Comparison of ENCODE assay signal across 17 cellular contexts in the genomic region with DNA sequence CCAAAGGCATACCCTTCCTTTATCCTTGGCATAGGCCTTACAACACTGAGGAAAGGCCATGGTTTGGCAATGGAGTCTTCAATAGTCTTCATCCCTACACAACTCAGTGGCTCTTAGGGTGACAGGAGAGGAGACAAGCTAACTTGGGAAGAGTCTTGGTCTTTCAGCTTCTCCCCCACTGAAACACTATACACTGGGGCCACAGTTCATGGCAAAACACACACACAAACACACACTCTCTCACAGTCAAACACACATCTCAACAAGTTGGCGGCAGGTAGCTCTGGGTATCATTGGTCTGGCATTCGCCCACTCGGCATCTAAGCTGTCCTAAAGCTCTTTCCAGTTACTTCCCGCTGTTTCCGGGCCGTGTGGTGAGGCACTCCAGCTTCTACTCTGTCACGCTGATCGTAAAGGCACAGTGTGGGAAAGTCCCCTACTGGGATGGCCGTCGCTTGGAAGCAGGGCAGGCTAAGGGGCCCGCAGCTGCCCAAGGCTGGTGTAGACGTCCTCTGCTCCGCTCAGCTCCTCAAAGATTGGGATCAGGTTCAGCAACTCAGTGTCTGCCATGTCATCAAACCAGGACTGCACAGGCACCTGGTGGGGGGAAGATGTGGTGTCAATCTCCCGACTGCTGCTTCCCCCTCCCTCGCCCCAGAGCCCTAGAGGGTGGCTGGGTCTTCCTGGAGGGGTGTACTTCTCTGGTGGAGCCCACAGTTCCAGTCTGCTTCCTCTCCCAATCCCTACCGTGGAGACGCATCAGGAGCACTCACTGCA. TPM values are rescaled to one million over a fixed set of nuclear protein-coding genes. Genes with fewer than 3 reads are reported as not detected.
DNase-seq lines count a peak whose midpoint lies in the region; ATAC-seq and TF ChIP-seq lines count a peak whose summit lies in the region.
"Had no signal": no experiment of that assay in that cellular context is flagged by ENCODE, and none has a peak within 500 bp of the region (broad histone marks: within the 10 kb centered on the region; RNA-seq: fewer than 3 reads in every experiment).

No MANE protein-coding gene starts in this region.

- no peak overlapping the region for H3K18ac ChIP-seq in mesenchymal stem cell (ENCODE audit: low read depth in 1 of 2, low read length in 2 of 2)

- no peak for DNase-seq in right atrium auricular region (ENCODE audit: low spot score)
- no peak for DNase-seq in cardiac septum (ENCODE audit: low spot score)
- DNase-seq in ascending aorta (ENCODE audit: low spot score in 2 of 2): no peak
- DNase-seq in mesenchymal stem cell: no peak
- DNase-seq in upper lobe of left lung: no peak
- DNase-seq in activated gamma-delta T cell treated with Interleukin-2 at 50 U/mL for 16 hours: no peak
- no peak for DNase-seq in NCI-H1417 (lab: John Stamatoyannopoulos, UW)
- DNase-seq in iPS-NIHi7 (ENCODE audit: extremely low spot score): no peak
- DNase-seq: GF-D8, head of caudate nucleus, kidney, MG63, NCI-H1694, occipital lobe, RPMI8226, SW 1271 had no signal

- H3K27ac ChIP-seq in right atrium auricular region: peak overlapping the region; percentile 56 to 58
- H3K27ac ChIP-seq in ascending aorta: peak overlapping the region; percentile 15 to 38
- no peak overlapping the region for H3K27ac ChIP-seq in mesenchymal stem cell (ENCODE audit: low read length, poor library complexity, severe bottlenecking)
- H3K27ac ChIP-seq in upper lobe of left lung: peak overlapping the region; percentile 55 to 84 (median 74)
- H3K27ac ChIP-seq: VCaP had no signal

- H2BK5ac ChIP-seq in mesenchymal stem cell (ENCODE audit: low read depth, low read length, poor library complexity, severe bottlenecking): no peak overlapping the region

- no peak overlapping the region for H3K4ac ChIP-seq in mesenchymal stem cell (ENCODE audit: low read depth in 1 of 2, low read length in 2 of 2)

- intact Hi-C loops in cardiac septum (cut with DNase I): no loop called here
- intact Hi-C loops in ascending aorta (cut with DNase I): no loop called here

- H4K8ac ChIP-seq in mesenchymal stem cell (ENCODE audit: low read length): peak overlapping the region; percentile 10

- WGBS in mesenchymal stem cell: 99% methylated on average over 17 of the region's 17 CpGs
- WGBS in upper lobe of left lung, 2 donors: 83 to 85% methylated on average over 10 to 17 of the region's 17 CpGs

- H3K9me3 ChIP-seq in right atrium auricular region (no peaks in the 10 kb centered on the region), ascending aorta (no peaks in the 10 kb centered on the region), mesenchymal stem cell (ENCODE audit: control insufficient read depth, low read length) (no peaks in the 10 kb centered on the region), upper lobe of left lung (no peaks in the 10 kb centered on the region)
- H3K9me3 ChIP-seq: MG63 had no signal

- peaks cover 0 to 41% of the 10 kb centered on the region in 2 donors for H3K4me1 ChIP-seq in right atrium auricular region
- H3K4me1 ChIP-seq in ascending aorta: peaks cover 0 to 4% of the 10 kb centered on the region in 2 donors
- no peaks in the 10 kb centered on the region for H3K4me1 ChIP-seq in mesenchymal stem cell (ENCODE audit: control insufficient read depth, insufficient read depth, low read depth, low read length)
- peaks cover 38 to 70% (median 49%) of the 10 kb centered on the region in 4 donors for H3K4me1 ChIP-seq in upper lobe of left lung

- H3K9ac ChIP-seq in mesenchymal stem cell (ENCODE audit: low read length): no peak overlapping the region

- no peak for TF ChIP-seq POLR2A in upper lobe of left lung (IDR thresholded peaks at IDR 0.05)

- no peak for ATAC-seq in upper lobe of left lung (ENCODE audit: low FRiP score in 2 of 2)

- no peak overlapping the region for H2BK120ac ChIP-seq in mesenchymal stem cell (ENCODE audit: low read depth, low read length)

- H2AK5ac ChIP-seq in mesenchymal stem cell (ENCODE audit: low read length, severe bottlenecking): no peak overlapping the region

- H3K14ac ChIP-seq in mesenchymal stem cell (ENCODE audit: low read length in 2 of 2): no peak overlapping the region

- TF ChIP-seq EP300 in upper lobe of left lung (IDR thresholded peaks at IDR 0.05): no peak

- H3K4me3 ChIP-seq in right atrium auricular region: no peak overlapping the region
- no peak overlapping the region for H3K4me3 ChIP-seq in ascending aorta
- H3K4me3 ChIP-seq in mesenchymal stem cell (ENCODE audit: insufficient read depth in 1 of 2, low read depth in 1 of 2, low read length in 2 of 2): no peak overlapping the region
- H3K4me3 ChIP-seq in upper lobe of left lung: no peak overlapping the region
- H3K4me3 ChIP-seq: MG63 had no signal

- peaks cover 56% of the 10 kb centered on the region for H3K79me1 ChIP-seq in mesenchymal stem cell (replicated peaks; ENCODE audit: low read length, poor library complexity, severe bottlenecking)

- no peak overlapping the region for H2BK12ac ChIP-seq in mesenchymal stem cell (ENCODE audit: low read length in 2 of 2)

- no peak overlapping the region for H2BK15ac ChIP-seq in mesenchymal stem cell (ENCODE audit: low read depth, poor library complexity, severe bottlenecking)

- peaks cover 100% of the 10 kb centered on the region for H3K36me3 ChIP-seq in right atrium auricular region
- peaks cover 83 to 94% of the 10 kb centered on the region in 2 donors for H3K36me3 ChIP-seq in ascending aorta
- peaks cover 90 to 99% of the 10 kb centered on the region in 2 experiments for H3K36me3 ChIP-seq in mesenchymal stem cell (ENCODE audit: control insufficient read depth in 1 of 2, insufficient read depth in 2 of 2, low read depth in 1 of 2, low read length in 2 of 2)
- peaks cover 66 to 99% (median 88%) of the 10 kb centered on the region in 4 donors for H3K36me3 ChIP-seq in upper lobe of left lung

- no peak overlapping the region for H4K91ac ChIP-seq in mesenchymal stem cell (ENCODE audit: low read length)

- no peak overlapping the region for H3K23ac ChIP-seq in mesenchymal stem cell (ENCODE audit: low read length in 2 of 2)

- no peak overlapping the region for H3K4me2 ChIP-seq in mesenchymal stem cell (ENCODE audit: low read length, poor library complexity, severe bottlenecking)

- no peak overlapping the region for H2AFZ ChIP-seq in mesenchymal stem cell (ENCODE audit: low read depth, low read length)

- H3K27me3 ChIP-seq in right atrium auricular region: no peaks in the 10 kb centered on the region
- no peaks in the 10 kb centered on the region for H3K27me3 ChIP-seq in ascending aorta
- H3K27me3 ChIP-seq in mesenchymal stem cell (ENCODE audit: control insufficient read depth in 1 of 2, insufficient read depth in 1 of 2, low read length in 2 of 2): no peaks in the 10 kb centered on the region
- no peaks in the 10 kb centered on the region for H3K27me3 ChIP-seq in upper lobe of left lung
- H3K27me3 ChIP-seq: MG63 had no signal

- TF ChIP-seq CTCF in right atrium auricular region (IDR thresholded peaks at IDR 0.05) (no peak), ascending aorta (IDR thresholded peaks at IDR 0.05) (no peak), upper lobe of left lung (IDR thresholded peaks at IDR 0.05) (no peak)

RNA-seq across cellular contexts. Expression of a gene that starts 4.8 kb away (rescaled TPM):
- 1 to 10 TPM; 1.3 to 2.6 TPM for total RNA-seq in right atrium auricular region
- 3.5 TPM for total RNA-seq in cardiac septum
- total RNA-seq in ascending aorta: 6.4 TPM
- polyA plus RNA-seq in mesenchymal stem cell (2013, experiment 1 of 2): 1.6 TPM
- polyA plus RNA-seq in mesenchymal stem cell (2013, experiment 2 of 2): 1.8 TPM
- 10 to 100 TPM in 3 of 6 donors, 1 to 10 TPM in 3; 4.9 to 57.6 (median 8.7) TPM for total RNA-seq in upper lobe of left lung

RNA-seq across cellular contexts. Expression of a gene that starts 23.2 kb away (rescaled TPM):
- 100 to 1,000 TPM in 1 of 2 donors, 10 to 100 TPM in 1; 67.6 to 105 TPM for total RNA-seq in right atrium auricular region
- total RNA-seq in cardiac septum: 89.2 TPM
- 129 TPM for total RNA-seq in ascending aorta
- polyA plus RNA-seq in mesenchymal stem cell (2013, experiment 1 of 2): 136 TPM
- 129 TPM for polyA plus RNA-seq in mesenchymal stem cell (2013, experiment 2 of 2)
- total RNA-seq in upper lobe of left lung: 100 to 1,000 TPM; 153 to 226 (median 175) TPM

RNA-seq across cellular contexts. Expression of a gene that starts 40.7 kb away (rescaled TPM):
- total RNA-seq in right atrium auricular region (10 to 100 TPM; 20.0 to 23.2 TPM), cardiac septum (47.7 TPM), ascending aorta (46.8 TPM), upper lobe of left lung (10 to 100 TPM in 4 of 6 donors, 1 to 10 TPM in 2; 5.0 to 34.0 (median 22.8) TPM)
- polyA plus RNA-seq in mesenchymal stem cell (2013, experiment 1 of 2): 24.5 TPM
- polyA plus RNA-seq in mesenchymal stem cell (2013, experiment 2 of 2): 25.4 TPM

RNA-seq across cellular contexts. Expression of a gene that starts 50.9 kb away (rescaled TPM):
- total RNA-seq in right atrium auricular region (1 to 10 TPM; 1.9 to 3.6 TPM), cardiac septum (1.6 TPM), ascending aorta (2.1 TPM), upper lobe of left lung (10 to 100 TPM in 2 of 6 donors, 1 to 10 TPM in 4; 4.2 to 18.3 (median 6.4) TPM)
- 6.7 TPM for polyA plus RNA-seq in mesenchymal stem cell (2013, experiment 1 of 2)
- polyA plus RNA-seq in mesenchymal stem cell (2013, experiment 2 of 2): 6.8 TPM

RNA-seq across cellular contexts. Expression of a gene that starts 51.4 kb away (rescaled TPM):
- total RNA-seq in right atrium auricular region: 1 to 10 TPM; 1.5 to 8.5 TPM
- total RNA-seq in cardiac septum: 13.3 TPM
- 29.8 TPM for total RNA-seq in ascending aorta
- polyA plus RNA-seq in mesenchymal stem cell (2013, experiment 1 of 2): 8.6 TPM
- polyA plus RNA-seq in mesenchymal stem cell (2013, experiment 2 of 2): 10.3 TPM
- 10 to 100 TPM in 4 of 6 donors, 1 to 10 TPM in 2; 1.3 to 30.2 (median 16.9) TPM for total RNA-seq in upper lobe of left lung
